Comparison of ENCODE assay signal across 26 cellular contexts in the genomic region with DNA sequence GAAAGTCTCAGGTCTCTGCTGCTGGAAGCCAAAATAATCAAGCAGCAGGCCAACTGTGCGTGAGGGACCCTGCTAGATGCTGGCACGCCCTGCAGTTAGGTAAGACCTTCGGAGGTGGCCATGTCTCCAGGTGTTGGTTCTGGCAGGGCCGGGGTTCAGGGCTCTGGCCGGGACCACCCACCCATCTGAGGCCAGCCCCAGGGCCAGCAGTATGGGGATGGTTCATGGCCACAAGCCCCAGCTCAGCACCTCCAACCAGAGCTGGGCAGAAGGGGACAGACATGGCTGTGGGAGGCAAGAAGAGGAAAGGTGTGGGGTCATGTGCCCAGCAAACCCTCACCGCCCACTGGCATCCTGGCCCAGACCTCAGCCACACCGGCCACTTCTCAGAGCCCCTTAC.
"Had no signal": no experiment of that assay in that cellular context is flagged by ENCODE, and none has a peak within 500 bp of the region (broad histone marks: within the 10 kb centered on the region; RNA-seq: fewer than 3 reads in every experiment).

No MANE protein-coding gene starts in this region.

- H3K4me3 ChIP-seq: colonic mucosa, suprapubic skin, uterus had no signal

- H3K9me3 Mint-ChIP-seq: activated CD4-positive, alpha-beta memory T cell treated with anti-CD3 and anti-CD28 coated beads for 36 hours; activated naive CD4-positive, alpha-beta T cell treated with anti-CD3 and anti-CD28 coated beads, Interleukin-2, amount 10 ng/mL, durations not matched to agents 7 days and 5 days; activated naive CD8-positive, alpha-beta T cell treated with anti-CD3 and anti-CD28 coated beads, Interleukin-2, amount 10 ng/mL, durations not matched to agents 7 days and 5 days; central memory CD8-positive, alpha-beta T cell; memory B cell; naive thymus-derived CD4-positive, alpha-beta T cell; T-helper 2 cell treated with Interferon-gamma antibody and Interleukin-4, amounts not matched to agents 5 μg/mL and 100 μg/mL, for 36 hours had no signal

- H3K4me1 Mint-ChIP-seq: memory B cell had no signal

- H3K27ac Mint-ChIP-seq: activated CD4-positive, alpha-beta memory T cell treated with anti-CD3 and anti-CD28 coated beads for 36 hours; activated naive CD4-positive, alpha-beta T cell treated with anti-CD3 and anti-CD28 coated beads, Interleukin-2, amount 10 ng/mL, durations not matched to agents 7 days and 5 days; memory B cell; T-helper 2 cell treated with Interferon-gamma antibody and Interleukin-4, amounts not matched to agents 5 μg/mL and 100 μg/mL, for 36 hours had no signal

- H3K27me3 Mint-ChIP-seq: activated CD4-positive, alpha-beta memory T cell treated with anti-CD3 and anti-CD28 coated beads for 36 hours; activated naive CD4-positive, alpha-beta T cell treated with anti-CD3 and anti-CD28 coated beads, Interleukin-2, amount 10 ng/mL, durations not matched to agents 7 days and 5 days; activated naive CD8-positive, alpha-beta T cell treated with anti-CD3 and anti-CD28 coated beads, Interleukin-2, amount 10 ng/mL, durations not matched to agents 7 days and 5 days; central memory CD8-positive, alpha-beta T cell; memory B cell; naive thymus-derived CD4-positive, alpha-beta T cell had no signal

- H3K27me3 ChIP-seq: colonic mucosa, suprapubic skin, uterus had no signal

- DNase-seq: activated CD4-positive, alpha-beta memory T cell treated with anti-CD3 and anti-CD28 coated beads for 36 hours; activated CD4-positive, alpha-beta T cell treated with anti-CD3 and anti-CD28 coated beads for 48 hours; activated CD8-positive, alpha-beta memory T cell treated with anti-CD3 and anti-CD28 coated beads, Interleukin-2, amount 50 U/mL, for 4 hours; activated gamma-delta T cell; activated naive CD4-positive, alpha-beta T cell treated with anti-CD3 and anti-CD28 coated beads, Interleukin-2, amount 10 ng/mL, durations not matched to agents 7 days and 5 days; activated naive CD8-positive, alpha-beta T cell treated with anti-CD3 and anti-CD28 coated beads, Interleukin-2, amount 10 ng/mL, durations not matched to agents 7 days and 5 days; activated T-cell treated with anti-CD3 and anti-CD28 coated beads, Interleukin-2, amount 50 U/mL, for 1 hour; colonic mucosa; effector memory CD4-positive, alpha-beta T cell; glutamatergic neuron; left colon; midbrain; naive thymus-derived CD4-positive, alpha-beta T cell; occipital lobe; right cardiac atrium; stimulated activated CD4-positive, alpha-beta T cell treated with anti-CD3 and anti-CD28 coated beads, Interleukin-15, amount 100 ng/mL, for 24 hours; stimulated activated CD4-positive, alpha-beta T cell treated with anti-CD3 and anti-CD28 coated beads, Interleukin-2, amount 100 ng/mL, for 24 hours; stimulated activated naive CD4-positive, alpha-beta T cell; T-helper 1 cell; trophoblast cell; uterus had no signal

- H3K36me3 Mint-ChIP-seq: memory B cell; naive thymus-derived CD4-positive, alpha-beta T cell had no signal

- ATAC-seq: left colon; naive thymus-derived CD4-positive, alpha-beta T cell; right cardiac atrium had no signal

- H3K4me3 Mint-ChIP-seq: activated CD4-positive, alpha-beta memory T cell treated with anti-CD3 and anti-CD28 coated beads for 36 hours; activated naive CD4-positive, alpha-beta T cell treated with anti-CD3 and anti-CD28 coated beads, Interleukin-2, amount 10 ng/mL, durations not matched to agents 7 days and 5 days; activated naive CD8-positive, alpha-beta T cell treated with anti-CD3 and anti-CD28 coated beads, Interleukin-2, amount 10 ng/mL, durations not matched to agents 7 days and 5 days; central memory CD8-positive, alpha-beta T cell; memory B cell; naive thymus-derived CD4-positive, alpha-beta T cell; T-helper 2 cell treated with Interferon-gamma antibody and Interleukin-4, amounts not matched to agents 5 μg/mL and 100 μg/mL, for 36 hours had no signal

- H3K9me3 ChIP-seq: colonic mucosa, suprapubic skin, uterus had no signal

- H3K27ac ChIP-seq: colonic mucosa, parathyroid adenoma, suprapubic skin, uterus had no signal

- H3K9ac ChIP-seq: parathyroid adenoma had no signal

- H2AFZ ChIP-seq: parathyroid adenoma had no signal

- H3K36me3 ChIP-seq: colonic mucosa, suprapubic skin, uterus had no signal

- H3K4me1 ChIP-seq: colonic mucosa, parathyroid adenoma, uterus had no signal
